In genomic region chr14:105481886-105482454, GRCh38 we compare ENCODE assay signal across 1 cellular context.
TF ChIP-seq lines count a peak whose summit lies in the region.

No MANE protein-coding gene starts in this region.

TF ChIP-seq in GM12878, 131 proteins besides CTCF, POLR2A, EP300 and RAD21:
- TF ChIP-seq PKNOX1 (IDR thresholded peaks at IDR 0.05) (peak; percentile 44; the same call in 1 of the 2 replicates), HDGF (IDR thresholded peaks at IDR 0.05) (peak; percentile 85), HDAC2 (IDR thresholded peaks at IDR 0.05) (no peak), SIN3A (IDR thresholded peaks at IDR 0.05; ENCODE audit: low read depth, low read length) (peak; percentile 77), NKRF (conservative IDR thresholded peaks at IDR 0.05) (0 out of 2 replicates have a peak, but pooled peaks have one; percentile 33), NBN (IDR thresholded peaks at IDR 0.05) (peak; percentile 23; the same call in 1 of the 2 replicates), NR2F1 (conservative IDR thresholded peaks at IDR 0.05) (peak; percentile 70; the same call in 1 of the 2 replicates), BMI1 (IDR thresholded peaks at IDR 0.05; ENCODE audit: borderline replicate concordance) (peak; percentile 96), KLF5 (IDR thresholded peaks at IDR 0.05; ENCODE audit: partially characterized antibody) (peak; percentile 60), EGR1 (IDR thresholded peaks at IDR 0.05; ENCODE audit: borderline replicate concordance in 1 of 2, low read depth in 2 of 2, low read length in 2 of 2) (no peak), SMAD1 (IDR thresholded peaks at IDR 0.05; ENCODE audit: low read depth, partially characterized antibody) (peak; percentile 92), MEF2B (IDR thresholded peaks at IDR 0.05; ENCODE audit: partially characterized antibody, poor library complexity, severe bottlenecking) (peak; percentile 72), MTA2 (IDR thresholded peaks at IDR 0.05; ENCODE audit: low read depth) (peak; percentile 24; the same call in 1 of the 2 replicates), RB1 (IDR thresholded peaks at IDR 0.05; ENCODE audit: borderline replicate concordance) (0 out of 2 replicates have a peak, but pooled peaks have one; percentile 33), SPI1 (IDR thresholded peaks at IDR 0.05; ENCODE audit: borderline replicate concordance, insufficient read depth, low read depth, low read length) (no peak), HDAC6 (IDR thresholded peaks at IDR 0.05; ENCODE audit: unreplicated experiment) (no peak), BHLHE40 (IDR thresholded peaks at IDR 0.05; ENCODE audit: borderline replicate concordance in 1 of 2, low read depth in 2 of 2, low read length in 1 of 2) (peak in 1 of 2 experiments; percentile 47; a peak in 1 of 4 replicates), YBX1 (IDR thresholded peaks at IDR 0.05) (no peak), MYB (IDR thresholded peaks at IDR 0.05; ENCODE audit: borderline replicate concordance, low read depth, low read length) (0 out of 2 replicates have a peak, but pooled peaks have one; percentile 23), FOXK2 (IDR thresholded peaks at IDR 0.05) (peak; percentile 54; the same call in 1 of the 2 replicates), MXI1 (IDR thresholded peaks at IDR 0.05; ENCODE audit: low read depth, low read length) (peak; percentile 86), ATF7 (IDR thresholded peaks at IDR 0.05; ENCODE audit: low read depth) (peak; percentile 77; the same call in 1 of the 2 replicates), CREM (IDR thresholded peaks at IDR 0.05; ENCODE audit: low read depth) (peak; percentile 35; the same call in 1 of the 2 replicates), IRF5 (IDR thresholded peaks at IDR 0.05; ENCODE audit: borderline replicate concordance) (no peak), NR2C1 (IDR thresholded peaks at IDR 0.05) (peak; percentile 16; the same call in 1 of the 2 replicates), DPF2 (IDR thresholded peaks at IDR 0.05) (peak; percentile 35; the same call in 1 of the 2 replicates), IKZF1 (conservative IDR thresholded peaks at IDR 0.05) (peak; percentile 6), TCF3 (IDR thresholded peaks at IDR 0.05; ENCODE audit: borderline replicate concordance, insufficient read depth, low read depth, low read length) (0 out of 2 replicates have a peak, but pooled peaks have one; percentile 16), GATAD2B (conservative IDR thresholded peaks at IDR 0.05; ENCODE audit: low read depth) (0 out of 2 replicates have a peak, but pooled peaks have one; percentile 26), SREBF1 (IDR thresholded peaks at IDR 0.05; ENCODE audit: low read length) (no peak)
- TF ChIP-seq, protein P1, sequence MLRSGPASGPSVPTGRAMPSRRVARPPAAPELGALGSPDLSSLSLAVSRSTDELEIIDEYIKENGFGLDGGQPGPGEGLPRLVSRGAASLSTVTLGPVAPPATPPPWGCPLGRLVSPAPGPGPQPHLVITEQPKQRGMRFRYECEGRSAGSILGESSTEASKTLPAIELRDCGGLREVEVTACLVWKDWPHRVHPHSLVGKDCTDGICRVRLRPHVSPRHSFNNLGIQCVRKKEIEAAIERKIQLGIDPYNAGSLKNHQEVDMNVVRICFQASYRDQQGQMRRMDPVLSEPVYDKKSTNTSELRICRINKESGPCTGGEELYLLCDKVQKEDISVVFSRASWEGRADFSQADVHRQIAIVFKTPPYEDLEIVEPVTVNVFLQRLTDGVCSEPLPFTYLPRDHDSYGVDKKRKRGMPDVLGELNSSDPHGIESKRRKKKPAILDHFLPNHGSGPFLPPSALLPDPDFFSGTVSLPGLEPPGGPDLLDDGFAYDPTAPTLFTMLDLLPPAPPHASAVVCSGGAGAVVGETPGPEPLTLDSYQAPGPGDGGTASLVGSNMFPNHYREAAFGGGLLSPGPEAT (IDR thresholded peaks at IDR 0.05; ENCODE audit: low read depth): peak; percentile 11; the same call in 1 of the 2 replicates
- TF ChIP-seq, protein P2, sequence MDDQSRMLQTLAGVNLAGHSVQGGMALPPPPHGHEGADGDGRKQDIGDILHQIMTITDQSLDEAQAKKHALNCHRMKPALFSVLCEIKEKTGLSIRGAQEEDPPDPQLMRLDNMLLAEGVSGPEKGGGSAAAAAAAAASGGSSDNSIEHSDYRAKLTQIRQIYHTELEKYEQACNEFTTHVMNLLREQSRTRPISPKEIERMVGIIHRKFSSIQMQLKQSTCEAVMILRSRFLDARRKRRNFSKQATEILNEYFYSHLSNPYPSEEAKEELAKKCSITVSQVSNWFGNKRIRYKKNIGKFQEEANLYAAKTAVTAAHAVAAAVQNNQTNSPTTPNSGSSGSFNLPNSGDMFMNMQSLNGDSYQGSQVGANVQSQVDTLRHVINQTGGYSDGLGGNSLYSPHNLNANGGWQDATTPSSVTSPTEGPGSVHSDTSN (IDR thresholded peaks at IDR 0.05; ENCODE audit: insufficient replicate concordance, low read depth, low read length): peak; percentile 55
